In genomic region chr15:34223904-34224596, GRCh38 we compare ENCODE assay signal across 1 cellular context.
TF ChIP-seq lines count a peak whose summit lies in the region.

No MANE protein-coding gene starts in this region.

TF ChIP-seq in GM23338, 12 proteins besides CTCF, POLR2A, EP300 and RAD21 (continued from another document):
- TF ChIP-seq ETS1 (IDR thresholded peaks at IDR 0.05) (no peak), REST (IDR thresholded peaks at IDR 0.05; ENCODE audit: unreplicated experiment) (no peak)
